Comparison of ENCODE assay signal across 15 cellular contexts in genomic region chr6:133749427-133749826, GRCh38.
"Had no signal": no experiment of that assay in that cellular context is flagged by ENCODE, and none has a peak within 500 bp of the region (broad histone marks: within the 10 kb centered on the region; RNA-seq: fewer than 3 reads in every experiment).

No MANE protein-coding gene starts in this region.

- ATAC-seq: natural killer cell; sciatic nerve; stimulated activated memory B cell treated with anti-CD40 and anti-IgM and Interleukin-4, amounts not matched to agents 10 μg/mL and 1 μg/mL and 100 μg/mL, for 72 hours had no signal

- DNase-seq: colonic mucosa; dermis blood vessel endothelial cell; foreskin melanocyte; head of caudate nucleus; hippocampal formation; natural killer cell; posterior cingulate gyrus; spleen; stimulated activated CD4-positive, alpha-beta T cell treated with anti-CD3 and anti-CD28 coated beads, Interleukin-15, amount 100 ng/mL, for 24 hours; stimulated activated CD4-positive, alpha-beta T cell treated with anti-CD3 and anti-CD28 coated beads, Interleukin-1b, Interleukin-23, amount 100 ng/mL, for 48 hours; stimulated activated CD4-positive, alpha-beta T cell treated with anti-CD3 and anti-CD28 coated beads, Interleukin-4, amount 100 ng/mL, for 24 hours; testis had no signal

- H3K27me3 ChIP-seq: colonic mucosa, spleen, testis, tibial nerve had no signal

- H3K36me3 ChIP-seq: colonic mucosa, spleen, tibial nerve had no signal

- H3K9me3 ChIP-seq: colonic mucosa, spleen, testis, tibial nerve had no signal

- H3K27ac ChIP-seq: colonic mucosa, spleen, testis, tibial nerve had no signal

- H3K4me1 ChIP-seq: colonic mucosa, spleen had no signal

- H3K4me3 ChIP-seq: colonic mucosa, spleen, testis, tibial nerve had no signal
